ENCODE assay signal across 18 cellular contexts in genomic region chr14:70651522-70651921, GRCh38. TPM values are rescaled to one million over a fixed set of nuclear protein-coding genes. Genes with fewer than 3 reads are reported as not detected.
DNase-seq lines count a peak whose midpoint lies in the region; ATAC-seq, FAIRE-seq and TF ChIP-seq lines count a peak whose summit lies in the region.
"Had no signal": no experiment of that assay in that cellular context is flagged by ENCODE, and none has a peak within 500 bp of the region (broad histone marks: within the 10 kb centered on the region; RNA-seq: fewer than 3 reads in every experiment).

No MANE protein-coding gene starts in this region.

- TF ChIP-seq CTCF in bronchial epithelial cell (IDR thresholded peaks at IDR 0.05; ENCODE audit: insufficient read depth, low read length, severe bottlenecking): no peak

- no peaks in the 10 kb centered on the region for H3K9me3 ChIP-seq in T-helper 17 cell (ENCODE audit: control insufficient read depth, low read length, poor library complexity, severe bottlenecking)
- H3K9me3 ChIP-seq: left lung, MG63 had no signal

- no peaks in the 10 kb centered on the region for H3K36me3 ChIP-seq in bronchial epithelial cell (ENCODE audit: control insufficient read depth, insufficient read depth, low read length)
- H3K36me3 ChIP-seq: brain microvascular endothelial cell, left lung, MG63 had no signal

- H3K4me1 Mint-ChIP-seq in activated naive CD4-positive, alpha-beta T cell treated with anti-CD3 and anti-CD28 coated beads, Interleukin-2, amount 10 ng/mL, durations not matched to agents 7 days and 5 days: peaks cover 83% of the 10 kb centered on the region
- H3K4me1 Mint-ChIP-seq in T-helper 17 cell: peaks cover 59% of the 10 kb centered on the region

- CTCF ChIA-PET in activated naive CD4-positive, alpha-beta T cell treated with anti-CD3 and anti-CD28 coated beads, Interleukin-2, amount 10 ng/mL, durations not matched to agents 7 days and 5 days (lab: Charles Lee): interaction anchor here (0.5 to 1.6 kb wide), 2 partner anchors 10 to 31 kb away, joined by 3 read pairs; partner anchors contain the start of gene TTC9

- H3K27ac Mint-ChIP-seq in activated naive CD4-positive, alpha-beta T cell treated with anti-CD3 and anti-CD28 coated beads, Interleukin-2, amount 10 ng/mL, durations not matched to agents 7 days and 5 days: peak overlapping the region; percentile 10
- H3K27ac Mint-ChIP-seq in T-helper 17 cell: peak overlapping the region; percentile 97

- no peaks in the 10 kb centered on the region for H3K27me3 ChIP-seq in bronchial epithelial cell (ENCODE audit: control insufficient read depth, insufficient read depth, low read length)
- H3K27me3 ChIP-seq: brain microvascular endothelial cell, left lung, MG63 had no signal

- H3K4me3 ChIP-seq in bronchial epithelial cell (ENCODE audit: low read depth, low read length): no peak overlapping the region
- H3K4me3 ChIP-seq: left lung, MG63 had no signal

- no peak for DNase-seq in activated naive CD4-positive, alpha-beta T cell treated with anti-CD3 and anti-CD28 coated beads, Interleukin-2, amount 10 ng/mL, durations not matched to agents 7 days and 5 days
- no peak for DNase-seq in activated naive CD4-positive, alpha-beta T cell treated with anti-CD3 and anti-CD28 coated beads, Interleukin-2, amount 50 U/mL, for 16 hours
- DNase-seq in T-helper 17 cell: no peak
- peak; percentile 65 for DNase-seq in bronchial epithelial cell (ENCODE audit: low read depth)
- DNase-seq in urothelium cell line (ENCODE audit: low spot score): no peak
- DNase-seq in H4 (ENCODE audit: low spot score): no peak
- DNase-seq: activated CD4-positive, alpha-beta T cell treated with anti-CD3 and anti-CD28 coated beads, Interleukin-2, amount 50 U/mL, for 1 hour; activated effector memory CD4-positive, alpha-beta T cell treated with anti-CD3 and anti-CD28 coated beads, Interleukin-2, amount 50 U/mL, for 16 hours; brain microvascular endothelial cell; erythroblast; left lung; MG63; NCI-H1694 treated with DMSO at 0.1 percent for 48 hours; nucleus accumbens; right cardiac atrium; T-helper 9 cell had no signal

- no peak overlapping the region for H3K4me3 Mint-ChIP-seq in activated naive CD4-positive, alpha-beta T cell treated with anti-CD3 and anti-CD28 coated beads, Interleukin-2, amount 10 ng/mL, durations not matched to agents 7 days and 5 days
- no peak overlapping the region for H3K4me3 Mint-ChIP-seq in T-helper 17 cell

- no peaks in the 10 kb centered on the region for H3K27me3 Mint-ChIP-seq in activated naive CD4-positive, alpha-beta T cell treated with anti-CD3 and anti-CD28 coated beads, Interleukin-2, amount 10 ng/mL, durations not matched to agents 7 days and 5 days
- no peaks in the 10 kb centered on the region for H3K27me3 Mint-ChIP-seq in T-helper 17 cell

- no peak for FAIRE-seq in bronchial epithelial cell (lab: Jason Lieb, UNC)
- peak; percentile 63 for FAIRE-seq in urothelium cell line (lab: Jason Lieb, UNC)

- ATAC-seq in T-helper 17 cell (no peak), GM19351 (IDR thresholded peaks at IDR 0.05; ENCODE audit: unreplicated experiment) (no peak), HG02870 (IDR thresholded peaks at IDR 0.05; ENCODE audit: unreplicated experiment) (no peak)
- ATAC-seq: left lung, right cardiac atrium had no signal

- H3K9me3 Mint-ChIP-seq in activated naive CD4-positive, alpha-beta T cell treated with anti-CD3 and anti-CD28 coated beads, Interleukin-2, amount 10 ng/mL, durations not matched to agents 7 days and 5 days: no peaks in the 10 kb centered on the region

- H3K36me3 Mint-ChIP-seq in activated naive CD4-positive, alpha-beta T cell treated with anti-CD3 and anti-CD28 coated beads, Interleukin-2, amount 10 ng/mL, durations not matched to agents 7 days and 5 days: peaks cover 66% of the 10 kb centered on the region
- no peaks in the 10 kb centered on the region for H3K36me3 Mint-ChIP-seq in T-helper 17 cell (ENCODE audit: low read depth)

RNA-seq across cellular contexts. Expression of gene TTC9, which starts 9.8 kb away (rescaled TPM):
- total RNA-seq in T-helper 17 cell (10 to 100 TPM in 1 of 2 donors, 1 to 10 TPM in 1; 8.2 to 11.7 TPM), bronchial epithelial cell (5.3 and 9.7 TPM in 2 replicates)
- 0.68 and 0.88 TPM in 2 replicates for total RNA-seq in H4 (2014; rRNA removed; shearing (Covaris generic))

RNA-seq across cellular contexts. Expression of gene MED6, which starts 51.1 kb away (rescaled TPM):
- total RNA-seq in T-helper 17 cell (10 to 100 TPM; 74.5 to 90.4 TPM), bronchial epithelial cell (31.6 and 33.4 TPM in 2 replicates)
- total RNA-seq in H4 (2014; rRNA removed; shearing (Covaris generic)): 48.6 and 50.4 TPM in 2 replicates
